In genomic region chr2:147420517-147420916, GRCh38 we compare ENCODE assay signal across 28 cellular contexts.
"Had no signal": no experiment of that assay in that cellular context is flagged by ENCODE, and none has a peak within 500 bp of the region (broad histone marks: within the 10 kb centered on the region; RNA-seq: fewer than 3 reads in every experiment).

No MANE protein-coding gene starts in this region.

- H3K27me3 Mint-ChIP-seq: activated naive CD8-positive, alpha-beta T cell; central memory CD8-positive, alpha-beta T cell; stimulated activated memory B cell treated with anti-CD40 and anti-IgM and Interleukin-4, amounts not matched to agents 10 μg/mL and 1 μg/mL and 100 μg/mL, for 72 hours; stimulated activated naive CD8-positive, alpha-beta T cell treated with anti-CD3 and anti-CD28 coated beads, Interleukin-15, amount 100 ng/mL, for 72 hours had no signal

- H3K36me3 Mint-ChIP-seq: activated naive CD8-positive, alpha-beta T cell; stimulated activated memory B cell treated with anti-CD40 and anti-IgM and Interleukin-4, amounts not matched to agents 10 μg/mL and 1 μg/mL and 100 μg/mL, for 72 hours; T-cell had no signal

- H3K36me3 ChIP-seq: esophagus muscularis mucosa, heart left ventricle, pancreas, tibial artery had no signal

- H3K4me3 Mint-ChIP-seq: activated naive CD8-positive, alpha-beta T cell; central memory CD8-positive, alpha-beta T cell; dendritic cell treated with granulocyte-macrophage colony-stimulating factor and Interleukin-4, amounts not matched to agents 40 ng/mL and 50 ng/mL, for 4 days; immature natural killer cell; naive thymus-derived CD4-positive, alpha-beta T cell; stimulated activated memory B cell treated with anti-CD40 and anti-IgM and Interleukin-4, amounts not matched to agents 10 μg/mL and 1 μg/mL and 100 μg/mL, for 72 hours; stimulated activated naive CD8-positive, alpha-beta T cell treated with anti-CD3 and anti-CD28 coated beads, Interleukin-15, amount 100 ng/mL, for 72 hours; T-cell had no signal

- DNase-seq: activated CD4-positive, alpha-beta T cell treated with anti-CD3 and anti-CD28 coated beads for 4 hours; activated CD4-positive, alpha-beta T cell treated with anti-CD3 and anti-CD28 coated beads, Interleukin-2, amount 50 U/mL, for 48 hours; activated CD8-positive, alpha-beta memory T cell treated with anti-CD3 and anti-CD28 coated beads for 24 hours; activated effector memory CD4-positive, alpha-beta T cell treated with Interleukin-2 at 50 U/mL for 16 hours; activated naive CD4-positive, alpha-beta T cell treated with Interleukin-2 at 50 U/mL for 16 hours; anterior cingulate cortex; foreskin keratinocyte; heart left ventricle; immature natural killer cell; kidney; midbrain; naive thymus-derived CD4-positive, alpha-beta T cell; nucleus accumbens; pancreas; psoas muscle; stimulated activated CD4-positive, alpha-beta T cell treated with anti-CD3 and anti-CD28 coated beads, Interleukin-1b, Interleukin-23, amount 100 ng/mL, for 48 hours; stimulated activated CD4-positive, alpha-beta T cell treated with anti-CD3 and anti-CD28 coated beads, Interleukin-4, amount 100 ng/mL, for 4 hours; stimulated activated CD8-positive, alpha-beta memory T cell treated with anti-CD3 and anti-CD28 coated beads, Interleukin-4, amount 100 ng/mL, for 48 hours; stimulated activated naive CD8-positive, alpha-beta T cell treated with anti-CD3 and anti-CD28 coated beads, Interleukin-15, amount 100 ng/mL, for 72 hours; substantia nigra; T-cell; tibial artery had no signal

- H3K4me3 ChIP-seq: esophagus muscularis mucosa, heart left ventricle, pancreas, psoas muscle, smooth muscle cell, tibial artery had no signal

- H3K27ac Mint-ChIP-seq: activated naive CD8-positive, alpha-beta T cell; dendritic cell treated with granulocyte-macrophage colony-stimulating factor and Interleukin-4, amounts not matched to agents 40 ng/mL and 50 ng/mL, for 4 days; immature natural killer cell; naive thymus-derived CD4-positive, alpha-beta T cell; stimulated activated memory B cell treated with anti-CD40 and anti-IgM and Interleukin-4, amounts not matched to agents 10 μg/mL and 1 μg/mL and 100 μg/mL, for 72 hours; stimulated activated naive CD8-positive, alpha-beta T cell treated with anti-CD3 and anti-CD28 coated beads, Interleukin-15, amount 100 ng/mL, for 72 hours; T-cell had no signal

- H3K4me1 ChIP-seq: esophagus muscularis mucosa, foreskin keratinocyte, tibial artery had no signal

- H3K4me1 Mint-ChIP-seq: central memory CD8-positive, alpha-beta T cell; immature natural killer cell; stimulated activated memory B cell treated with anti-CD40 and anti-IgM and Interleukin-4, amounts not matched to agents 10 μg/mL and 1 μg/mL and 100 μg/mL, for 72 hours; stimulated activated naive CD8-positive, alpha-beta T cell treated with anti-CD3 and anti-CD28 coated beads, Interleukin-15, amount 100 ng/mL, for 72 hours had no signal

- ATAC-seq: foreskin keratinocyte; heart left ventricle; naive thymus-derived CD4-positive, alpha-beta T cell; pancreas; psoas muscle; stimulated activated memory B cell treated with anti-CD40 and anti-IgM and Interleukin-4, amounts not matched to agents 10 μg/mL and 1 μg/mL and 100 μg/mL, for 72 hours; stimulated activated naive CD8-positive, alpha-beta T cell treated with anti-CD3 and anti-CD28 coated beads, Interleukin-15, amount 100 ng/mL, for 72 hours; T-cell had no signal

- H3K27ac ChIP-seq: esophagus muscularis mucosa, foreskin keratinocyte, heart left ventricle, pancreas, psoas muscle, tibial artery had no signal

- H3K27me3 ChIP-seq: esophagus muscularis mucosa, foreskin keratinocyte, heart left ventricle, pancreas, tibial artery had no signal

- H3K9me3 Mint-ChIP-seq: dendritic cell treated with granulocyte-macrophage colony-stimulating factor and Interleukin-4, amounts not matched to agents 40 ng/mL and 50 ng/mL, for 4 days; stimulated activated memory B cell treated with anti-CD40 and anti-IgM and Interleukin-4, amounts not matched to agents 10 μg/mL and 1 μg/mL and 100 μg/mL, for 72 hours; T-cell had no signal

- H3K9me3 ChIP-seq: esophagus muscularis mucosa, heart left ventricle, pancreas, psoas muscle, tibial artery had no signal

- H3K4me2 ChIP-seq: smooth muscle cell had no signal
